Comparison of ENCODE assay signal across 23 cellular contexts in genomic region chr13:47251771-47252170, GRCh38.
"Had no signal": no experiment of that assay in that cellular context is flagged by ENCODE, and none has a peak within 500 bp of the region (broad histone marks: within the 10 kb centered on the region; RNA-seq: fewer than 3 reads in every experiment).

No MANE protein-coding gene starts in this region.

- H3K27me3 ChIP-seq: esophagus muscularis mucosa, neutrophil, right lobe of liver, upper lobe of left lung had no signal

- ATAC-seq: activated CD4-positive, CD25-positive, alpha-beta regulatory T cell treated with anti-CD3 and anti-CD28 coated beads, Interleukin-2, amount 50 U/mL, for 24 hours; left ventricle myocardium superior; right lobe of liver; stimulated activated effector memory CD8-positive, alpha-beta T cell treated with anti-CD3 and anti-CD28 coated beads, Interleukin-12 subunit alpha, Interleukin-12 subunit beta, amount 100 ng/mL, for 72 hours had no signal

- H3K4me1 ChIP-seq: right lobe of liver, upper lobe of left lung had no signal

- H3K36me3 ChIP-seq: esophagus muscularis mucosa, neutrophil, right lobe of liver, upper lobe of left lung, WERI-Rb-1 had no signal

- H3K27ac ChIP-seq: esophagus muscularis mucosa, neutrophil, right lobe of liver, upper lobe of left lung, WERI-Rb-1 had no signal

- H3K9me3 ChIP-seq: esophagus muscularis mucosa, neutrophil, right lobe of liver, upper lobe of left lung had no signal

- DNase-seq: activated CD4-positive, alpha-beta T cell treated with anti-CD3 and anti-CD28 coated beads for 48 hours; activated CD4-positive, alpha-beta T cell treated with anti-CD3 and anti-CD28 coated beads, Interleukin-2, amount 50 U/mL, for 48 hours; activated CD8-positive, alpha-beta memory T cell treated with anti-CD3 and anti-CD28 coated beads for 24 hours; activated effector memory CD4-positive, alpha-beta T cell treated with anti-CD3 and anti-CD28 coated beads, Interleukin-2, amount 50 U/mL, for 16 hours; activated naive CD4-positive, alpha-beta T cell treated with anti-CD3 and anti-CD28 coated beads for 36 hours; activated naive CD8-positive, alpha-beta T cell treated with anti-CD3 and anti-CD28 coated beads for 36 hours; caudate nucleus; endodermal cell; foreskin fibroblast; head of caudate nucleus; hippocampal formation; left cardiac atrium; left ventricle myocardium superior; nephron progenitor cell; right lobe of liver; small intestine; stimulated activated CD4-positive, alpha-beta T cell treated with anti-CD3 and anti-CD28 coated beads, Interleukin-4, amount 100 ng/mL, for 24 hours; upper lobe of left lung; WERI-Rb-1 had no signal

- H3K4me3 ChIP-seq: esophagus muscularis mucosa, right lobe of liver, upper lobe of left lung had no signal
